ENCODE assay signal across 14 cellular contexts in genomic region chr20:51461306-51461705, GRCh38.
DNase-seq lines count a peak whose midpoint lies in the region; ATAC-seq and TF ChIP-seq lines count a peak whose summit lies in the region.
"Had no signal": no experiment of that assay in that cellular context is flagged by ENCODE, and none has a peak within 500 bp of the region (broad histone marks: within the 10 kb centered on the region; RNA-seq: fewer than 3 reads in every experiment).

No MANE protein-coding gene starts in this region.

- peak overlapping the region; percentile 14 to 33 for H3K27ac Mint-ChIP-seq in activated naive CD4-positive, alpha-beta T cell treated with anti-CD3 and anti-CD28 coated beads, Interleukin-2, amount 50 U/mL, for 72 hours
- no peak overlapping the region for H3K27ac Mint-ChIP-seq in activated naive CD4-positive, alpha-beta T cell treated with anti-CD3 and anti-CD28 coated beads, Interleukin-2, amount 10 ng/mL, durations not matched to agents 7 days and 5 days
- H3K27ac Mint-ChIP-seq in stimulated activated naive B cell treated with anti-CD40 and anti-IgM and Interleukin-4, amounts not matched to agents 10 μg/mL and 1 μg/mL and 100 μg/mL, for 72 hours, result peak overlapping the region; percentile 94

- CTCF ChIA-PET in activated naive CD4-positive, alpha-beta T cell treated with anti-CD3 and anti-CD28 coated beads, Interleukin-2, amount 10 ng/mL, durations not matched to agents 7 days and 5 days (lab: Charles Lee), result no interaction called here

- no peaks in the 10 kb centered on the region for H3K27me3 ChIP-seq in OCI-LY3 (ENCODE audit: low read depth, low read length)
- H3K27me3 ChIP-seq: right lobe of liver, tibial artery had no signal

- peaks cover 20 to 41% of the 10 kb centered on the region in 2 donors for H3K36me3 Mint-ChIP-seq in activated naive CD4-positive, alpha-beta T cell treated with anti-CD3 and anti-CD28 coated beads, Interleukin-2, amount 50 U/mL, for 72 hours
- peaks cover 61% of the 10 kb centered on the region for H3K36me3 Mint-ChIP-seq in activated naive CD4-positive, alpha-beta T cell treated with anti-CD3 and anti-CD28 coated beads, Interleukin-2, amount 10 ng/mL, durations not matched to agents 7 days and 5 days
- peaks cover 57 to 69% of the 10 kb centered on the region in 2 donors for H3K36me3 Mint-ChIP-seq in stimulated activated naive B cell treated with anti-CD40 and anti-IgM and Interleukin-4, amounts not matched to agents 10 μg/mL and 1 μg/mL and 100 μg/mL, for 72 hours

- H3K4me3 Mint-ChIP-seq in activated naive CD4-positive, alpha-beta T cell treated with anti-CD3 and anti-CD28 coated beads, Interleukin-2, amount 10 ng/mL, durations not matched to agents 7 days and 5 days, result no peak overlapping the region
- H3K4me3 Mint-ChIP-seq in stimulated activated naive B cell treated with anti-CD40 and anti-IgM and Interleukin-4, amounts not matched to agents 10 μg/mL and 1 μg/mL and 100 μg/mL, for 72 hours, result peak overlapping the region; percentile 2 to 12
- H3K4me3 Mint-ChIP-seq: naive thymus-derived CD8-positive, alpha-beta T cell had no signal

- peaks cover 50% of the 10 kb centered on the region for H3K4me1 ChIP-seq in OCI-LY3 (ENCODE audit: low read length)

- H4K20me1 ChIP-seq in OCI-LY3 (ENCODE audit: insufficient read depth, low read length), result no peaks in the 10 kb centered on the region

- peak overlapping the region; percentile 83 for H3K27ac ChIP-seq in OCI-LY3 (ENCODE audit: low read length)
- H3K27ac ChIP-seq: right lobe of liver, tibial artery had no signal

- no peak for ATAC-seq in activated naive CD4-positive, alpha-beta T cell treated with anti-CD3 and anti-CD28 coated beads, Interleukin-2, amount 50 U/mL, for 72 hours
- ATAC-seq in HG03103 (IDR thresholded peaks at IDR 0.05; ENCODE audit: low read depth, unreplicated experiment) (peak; percentile 17), GM21360 (IDR thresholded peaks at IDR 0.05; ENCODE audit: unreplicated experiment) (no peak)
- ATAC-seq in stimulated activated naive B cell treated with anti-CD40 and anti-IgM and Interleukin-4, amounts not matched to agents 10 μg/mL and 1 μg/mL and 100 μg/mL, for 72 hours (replicated peaks), result peak; percentile 13 to 15
- ATAC-seq: right lobe of liver had no signal

- peaks cover 29% of the 10 kb centered on the region for H3K79me2 ChIP-seq in OCI-LY3 (ENCODE audit: low read length)

- no peak overlapping the region for H2AFZ ChIP-seq in OCI-LY3 (ENCODE audit: low read depth, low read length)

- no peaks in the 10 kb centered on the region for H3K27me3 Mint-ChIP-seq in activated naive CD4-positive, alpha-beta T cell treated with anti-CD3 and anti-CD28 coated beads, Interleukin-2, amount 10 ng/mL, durations not matched to agents 7 days and 5 days
- no peaks in the 10 kb centered on the region for H3K27me3 Mint-ChIP-seq in stimulated activated naive B cell treated with anti-CD40 and anti-IgM and Interleukin-4, amounts not matched to agents 10 μg/mL and 1 μg/mL and 100 μg/mL, for 72 hours
- H3K27me3 Mint-ChIP-seq: naive thymus-derived CD8-positive, alpha-beta T cell had no signal

- peaks cover 8% of the 10 kb centered on the region for H3K4me1 Mint-ChIP-seq in activated naive CD4-positive, alpha-beta T cell treated with anti-CD3 and anti-CD28 coated beads, Interleukin-2, amount 10 ng/mL, durations not matched to agents 7 days and 5 days
- H3K4me1 Mint-ChIP-seq in stimulated activated naive B cell treated with anti-CD40 and anti-IgM and Interleukin-4, amounts not matched to agents 10 μg/mL and 1 μg/mL and 100 μg/mL, for 72 hours, result peaks cover 39 to 52% of the 10 kb centered on the region in 2 donors

- H3K9me3 Mint-ChIP-seq in activated naive CD4-positive, alpha-beta T cell treated with anti-CD3 and anti-CD28 coated beads, Interleukin-2, amount 50 U/mL, for 72 hours, result no peaks in the 10 kb centered on the region
- H3K9me3 Mint-ChIP-seq in activated naive CD4-positive, alpha-beta T cell treated with anti-CD3 and anti-CD28 coated beads, Interleukin-2, amount 10 ng/mL, durations not matched to agents 7 days and 5 days, result no peaks in the 10 kb centered on the region
- H3K9me3 Mint-ChIP-seq in stimulated activated naive B cell treated with anti-CD40 and anti-IgM and Interleukin-4, amounts not matched to agents 10 μg/mL and 1 μg/mL and 100 μg/mL, for 72 hours, result peaks cover 3 to 4% of the 10 kb centered on the region in 2 donors
- H3K9me3 Mint-ChIP-seq: naive thymus-derived CD8-positive, alpha-beta T cell had no signal

- no peak for TF ChIP-seq CTCF in OCI-LY3 (IDR thresholded peaks at IDR 0.05; ENCODE audit: low read depth, low read length)

- H3K4me2 ChIP-seq in OCI-LY3 (ENCODE audit: low read length), result peak overlapping the region; percentile 40

- H3K36me3 ChIP-seq in OCI-LY3 (replicated peaks; ENCODE audit: low read depth, low read length), result peaks cover 76% of the 10 kb centered on the region
- H3K36me3 ChIP-seq: right lobe of liver, tibial artery had no signal

- peak overlapping the region; percentile 53 for H3K9ac ChIP-seq in OCI-LY3 (ENCODE audit: low read length)

- H3K4me3 ChIP-seq in OCI-LY3 (ENCODE audit: low read length), result 0 out of 2 replicates have a peak overlapping the region, but pooled peaks have one; percentile 0
- H3K4me3 ChIP-seq: right lobe of liver, tibial artery had no signal

- DNase-seq in activated naive CD4-positive, alpha-beta T cell treated with anti-CD3 and anti-CD28 coated beads, Interleukin-2, amount 50 U/mL, for 72 hours (ENCODE audit: low spot score in 2 of 2), result no peak
- no peak for DNase-seq in activated naive CD4-positive, alpha-beta T cell treated with anti-CD3 and anti-CD28 coated beads, Interleukin-2, amount 10 ng/mL, durations not matched to agents 7 days and 5 days
- DNase-seq in stimulated activated naive B cell treated with anti-CD40 and anti-IgM and Interleukin-4, amounts not matched to agents 10 μg/mL and 1 μg/mL and 100 μg/mL, for 72 hours, result no peak
- DNase-seq in DMS53 treated with DMSO at 0.1 percent for 48 hours (lab: John Stamatoyannopoulos, UW; ENCODE audit: unreplicated experiment), result no peak
- no peak for DNase-seq in effector CD8-positive, alpha-beta T cell (lab: John Stamatoyannopoulos, UW)
- DNase-seq: activated naive CD4-positive, alpha-beta T cell; naive thymus-derived CD8-positive, alpha-beta T cell; NCI-H345; SW 1271; tibial artery had no signal

- H3K9me3 ChIP-seq in OCI-LY3 (ENCODE audit: insufficient read depth, low read length), result no peaks in the 10 kb centered on the region
- H3K9me3 ChIP-seq: right lobe of liver, tibial artery had no signal

Comparison
In these comparisons a context has a peak if more than half of its experiments do, and no peak if none do; other contexts are left out.
1. ATAC-seq: peak in HG03103 (single experiment) and stimulated activated naive B cell treated with anti-CD40 and anti-IgM and Interleukin-4, amounts not matched to agents 10 μg/mL and 1 μg/mL and 100 μg/mL, for 72 hours (2 of 2); none in activated naive CD4-positive, alpha-beta T cell treated with anti-CD3 and anti-CD28 coated beads, Interleukin-2, amount 50 U/mL, for 72 hours (0 of 2) and GM21360 (single experiment).